Comparison of ENCODE assay signal across 9 cellular contexts in genomic region chr17:47720754-47721533, GRCh38. TPM values are rescaled to one million over a fixed set of nuclear protein-coding genes. Genes with fewer than 3 reads are reported as not detected.
DNase-seq lines count a peak whose midpoint lies in the region; ATAC-seq and TF ChIP-seq lines count a peak whose summit lies in the region.
"Had no signal": no experiment of that assay in that cellular context is flagged by ENCODE, and none has a peak within 500 bp of the region (broad histone marks: within the 10 kb centered on the region; RNA-seq: fewer than 3 reads in every experiment).

No MANE protein-coding gene starts in this region.

- H3K9me3 ChIP-seq in spleen: no peaks in the 10 kb centered on the region

- WGBS in spleen, 5 donors: 15 to 29% (median 20%) methylated on average over 27 to 36 of the region's 36 CpGs

- ATAC-seq in HG02973 (IDR thresholded peaks at IDR 0.05; ENCODE audit: unreplicated experiment) (no peak), GM21390 (IDR thresholded peaks at IDR 0.05; ENCODE audit: unreplicated experiment) (no peak)

- H3K4me3 ChIP-seq in ACC112 (ENCODE audit: low read depth, low read length) (peak overlapping the region; percentile 31), spleen (peak overlapping the region in 1 of 8 donors; percentile 44)
- H3K4me3 ChIP-seq: cardiac muscle cell had no signal

- H3K4me1 ChIP-seq in ACC112 (ENCODE audit: control insufficient read depth, insufficient read depth, low read length, unreplicated experiment): peaks cover 35% of the 10 kb centered on the region
- H3K4me1 ChIP-seq in spleen: peaks cover 6 to 72% (median 60%) of the 10 kb centered on the region in 6 donors

- no peak overlapping the region for H2AFZ ChIP-seq in ACC112 (ENCODE audit: low read length, unreplicated experiment)

- H3K27ac ChIP-seq in ACC112 (ENCODE audit: low read depth, low read length) (no peak overlapping the region), spleen (peak overlapping the region in 3 of 8 donors; percentile 13 to 80 (median 61))
- H3K27ac ChIP-seq: cardiac muscle cell had no signal

- DNase-seq in H4 (ENCODE audit: low spot score) (peak; percentile 80), T1000 (lab: John Stamatoyannopoulos, UW) (peak; percentile 60), spleen (peak; percentile 74), NCI-H187 (lab: John Stamatoyannopoulos, UW) (no peak)
- peak; percentile 99 for DNase-seq in activated naive CD8-positive, alpha-beta T cell treated with anti-CD3 and anti-CD28 coated beads, Interleukin-2, amount 50 U/mL, for 16 hours (ENCODE audit: low read depth, low spot score)

- TF ChIP-seq POLR2A in spleen (IDR thresholded peaks at IDR 0.05): no peak

- H3K27me3 ChIP-seq in ACC112 (ENCODE audit: insufficient read depth, low read length) (peaks cover 83% of the 10 kb centered on the region), spleen (replicated peaks in 1 of 7) (peaks cover 0 to 77% (median 35%) of the 10 kb centered on the region in 7 donors)

- no peaks in the 10 kb centered on the region for H3K79me2 ChIP-seq in ACC112 (ENCODE audit: control insufficient read depth, insufficient read depth, low read length, unreplicated experiment)

- intact Hi-C loops in spleen (cut with DNase I; ENCODE audit: low total_unique reads): no loop called here

- H3K36me3 ChIP-seq in ACC112 (ENCODE audit: insufficient read depth, low read length) (no peaks in the 10 kb centered on the region), spleen (no peaks in the 10 kb centered on the region)
- H3K36me3 ChIP-seq: cardiac muscle cell had no signal

- TF ChIP-seq CTCF in spleen (IDR thresholded peaks at IDR 0.05 in 8 of 11, conservative IDR thresholded peaks at IDR 0.05 in 3 of 11): no peak

RNA-seq across cellular contexts. Expression of gene TBX21, which starts 12.1 kb away (rescaled TPM):
- total RNA-seq in H4 (2014; rRNA removed; shearing (Covaris generic)): 0.10 TPM in 1 of 2 replicates, not detected in the other
- total RNA-seq in spleen: 10 to 100 TPM; 10.4 to 21.7 (median 12.2) TPM
- 1 to 10 TPM; 2.6 to 8.3 (median 3.8) TPM for polyA plus RNA-seq in spleen

RNA-seq across cellular contexts. Expression of gene TBKBP1, which starts 27.0 kb away (rescaled TPM):
- total RNA-seq in H4 (2014; rRNA removed; shearing (Covaris generic)): 7.8 and 13.7 TPM in 2 replicates
- 10 to 100 TPM; 11.6 to 28.0 (median 19.6) TPM for total RNA-seq in spleen
- 10 to 100 TPM in 2 of 3 donors, 1 to 10 TPM in 1; 3.8 to 25.7 (median 10.2) TPM for polyA plus RNA-seq in spleen

Comparison
In these comparisons a context has a peak if more than half of its experiments do, and no peak if none do; other contexts are left out.
1. DNase-seq: peak in H4 (single experiment), T1000 (single experiment), activated naive CD8-positive, alpha-beta T cell treated with anti-CD3 and anti-CD28 coated beads, Interleukin-2, amount 50 U/mL, for 16 hours (single experiment) and spleen (single experiment); none in NCI-H187 (0 of 2).
2. RNA of gene TBX21, which starts 12.1 kb away (total RNA-seq): 10.4 to 21.7 TPM in spleen; 0.10 TPM in H4; every median in the first group is over 10 times any median in the second.